Comparison of ENCODE assay signal across 8 cellular contexts in genomic region chr13:74287672-74288169, GRCh38.
DNase-seq lines count a peak whose midpoint lies in the region; ATAC-seq and TF ChIP-seq lines count a peak whose summit lies in the region.

No MANE protein-coding gene starts in this region.

- H3K4me1 Mint-ChIP-seq in naive thymus-derived CD8-positive, alpha-beta T cell = peaks cover 28 to 76% (median 66%) of the 10 kb centered on the region in 4 donors
- H3K4me1 Mint-ChIP-seq in stimulated activated effector memory CD8-positive, alpha-beta T cell treated with anti-CD3 and anti-CD28 coated beads, Interleukin-12 subunit alpha, Interleukin-12 subunit beta, amount 100 ng/mL, for 72 hours = peaks cover 35% of the 10 kb centered on the region

- in situ Hi-C loops in GM13977 (cut with MboI; ENCODE audit: low pct_unique_long_range_greater_than_20kb, low sequenced_read_pairs, unreplicated experiment) = loop anchor here (25.0 kb wide), 1 partner anchor 450 kb away; no protein-coding TSS in a partner anchor

- no peaks in the 10 kb centered on the region for H3K9me3 Mint-ChIP-seq in naive thymus-derived CD8-positive, alpha-beta T cell
- H3K9me3 Mint-ChIP-seq in stimulated activated effector memory CD8-positive, alpha-beta T cell treated with anti-CD3 and anti-CD28 coated beads, Interleukin-12 subunit alpha, Interleukin-12 subunit beta, amount 100 ng/mL, for 72 hours = no peaks in the 10 kb centered on the region

- no peaks in the 10 kb centered on the region for H3K9me3 ChIP-seq in NT2/D1 (ENCODE audit: insufficient read depth, low read length)

- peak overlapping the region; percentile 92 to 100 (median 96) for H3K27ac Mint-ChIP-seq in naive thymus-derived CD8-positive, alpha-beta T cell
- H3K27ac Mint-ChIP-seq in stimulated activated effector memory CD8-positive, alpha-beta T cell treated with anti-CD3 and anti-CD28 coated beads, Interleukin-12 subunit alpha, Interleukin-12 subunit beta, amount 100 ng/mL, for 72 hours = peak overlapping the region; percentile 46

- no peaks in the 10 kb centered on the region for H3K36me3 ChIP-seq in NT2/D1 (ENCODE audit: insufficient read depth, insufficient read length, low read length)

- no peak overlapping the region for H3K9ac ChIP-seq in NT2/D1 (ENCODE audit: insufficient read length, low read depth)

- no peaks in the 10 kb centered on the region for H3K36me3 Mint-ChIP-seq in naive thymus-derived CD8-positive, alpha-beta T cell
- peaks cover 6% of the 10 kb centered on the region for H3K36me3 Mint-ChIP-seq in stimulated activated effector memory CD8-positive, alpha-beta T cell treated with anti-CD3 and anti-CD28 coated beads, Interleukin-12 subunit alpha, Interleukin-12 subunit beta, amount 100 ng/mL, for 72 hours

- no peak overlapping the region for H3K4me3 ChIP-seq in NT2/D1 (ENCODE audit: insufficient read length, low read depth)

- ATAC-seq in HG03280 (IDR thresholded peaks at IDR 0.05; ENCODE audit: unreplicated experiment) = peak; percentile 51
- ATAC-seq in naive thymus-derived CD8-positive, alpha-beta T cell = peak; percentile 63 to 65
- peak; percentile 66 for ATAC-seq in stimulated activated effector memory CD8-positive, alpha-beta T cell treated with anti-CD3 and anti-CD28 coated beads, Interleukin-12 subunit alpha, Interleukin-12 subunit beta, amount 100 ng/mL, for 72 hours

- H3K27me3 Mint-ChIP-seq in naive thymus-derived CD8-positive, alpha-beta T cell = peaks cover 0 to 2% (median 0%) of the 10 kb centered on the region in 5 donors

- peak overlapping the region; percentile 72 to 90 (median 86) for H3K4me3 Mint-ChIP-seq in naive thymus-derived CD8-positive, alpha-beta T cell
- peak overlapping the region; percentile 46 for H3K4me3 Mint-ChIP-seq in stimulated activated effector memory CD8-positive, alpha-beta T cell treated with anti-CD3 and anti-CD28 coated beads, Interleukin-12 subunit alpha, Interleukin-12 subunit beta, amount 100 ng/mL, for 72 hours

- POLR2A ChIA-PET in naive thymus-derived CD8-positive, alpha-beta T cell (lab: Charles Lee) = interaction anchor here (0.6 to 5.8 kb wide), 19 partner anchors 35 to 932 kb away, joined by 3 to 157 read pairs (median 5); partner anchors contain the start of gene KLF12

- no peaks in the 10 kb centered on the region for H3K27me3 ChIP-seq in NT2/D1 (ENCODE audit: insufficient read depth, insufficient read length)

- H3K4me1 ChIP-seq in NT2/D1 (ENCODE audit: insufficient read depth, insufficient read length) = peaks cover 2% of the 10 kb centered on the region

- TF ChIP-seq CTCF in GM13977 (IDR thresholded peaks at IDR 0.05; ENCODE audit: extremely low read depth, insufficient read depth, missing control alignments) = no peak

- peak; percentile 8 for DNase-seq in GM13977 (ENCODE audit: low spot score)
- DNase-seq in NT2/D1 (ENCODE audit: low read depth, low spot score) = peak; percentile 66
- peak; percentile 76 for DNase-seq in activated T-cell treated with anti-CD3 and anti-CD28 coated beads, Interleukin-2, amount 50 U/mL, for 1 hour
- DNase-seq in fibroblast of gingiva (ENCODE audit: low read depth) = peak; percentile 77
- peak; percentile 73 to 98 (median 89) for DNase-seq in naive thymus-derived CD8-positive, alpha-beta T cell
- DNase-seq in stimulated activated effector memory CD8-positive, alpha-beta T cell treated with anti-CD3 and anti-CD28 coated beads, Interleukin-12 subunit alpha, Interleukin-12 subunit beta, amount 100 ng/mL, for 72 hours (ENCODE audit: low spot score in 2 of 2) = peak; percentile 11 to 67
- DNase-seq in OCI-M2 (lab: John Stamatoyannopoulos, UW; ENCODE audit: unreplicated experiment) = no peak
